8 cellular contexts compared by ENCODE assay signal in genomic region chr7:29635067-29636008, GRCh38.
DNase-seq lines count a peak whose midpoint lies in the region; FAIRE-seq and TF ChIP-seq lines count a peak whose summit lies in the region.
"Not testable (repeated sequence)": the region's sequence is repeated elsewhere in the genome, so short reads cannot be mapped to it uniquely, and the experiment has no call there.

No MANE protein-coding gene starts in this region.

- not testable (repeated sequence) for H3K9me2 ChIP-seq in hepatocyte (replicated peaks; ENCODE audit: insufficient read depth)

- H3K27ac ChIP-seq in hepatocyte, ovary: not testable (repeated sequence)

- peak; percentile 73 for TF ChIP-seq CTCF in LNCAP (IDR thresholded peaks at IDR 0.05)
- TF ChIP-seq CTCF in hepatocyte (IDR thresholded peaks at IDR 0.05; ENCODE audit: poor library complexity), result peak; percentile 62
- peak; percentile 23 to 54 (median 40) for TF ChIP-seq CTCF in ovary (IDR thresholded peaks at IDR 0.05)

- H3K36me3 ChIP-seq in hepatocyte (replicated peaks; ENCODE audit: insufficient read depth, low read depth); ovary: not testable (repeated sequence)

- H4K20me1 ChIP-seq in hepatocyte (ENCODE audit: insufficient read depth, poor library complexity, severe bottlenecking), result not testable (repeated sequence)

- H3K79me2 ChIP-seq in hepatocyte, result not testable (repeated sequence)

- WGBS in hepatocyte (ENCODE audit: low lambda C conversion rate, missing lambda C conversion rate), result 21% methylated on average over 5 of the region's 5 CpGs
- WGBS in ovary, 3 donors, result 12 to 25% (median 20%) methylated on average over 5 of the region's 5 CpGs

- H3K4me2 ChIP-seq in hepatocyte, result peak overlapping the region; percentile 13

- H2AFZ ChIP-seq in hepatocyte, result not testable (repeated sequence)

- not testable (repeated sequence) for H3K27me3 ChIP-seq in hepatocyte, ovary

- not testable (repeated sequence) for TF ChIP-seq EP300 in ovary (IDR thresholded peaks at IDR 0.05)

- not testable (repeated sequence) for H3K9me3 ChIP-seq in hepatocyte (ENCODE audit: low read depth); ovary

- not testable (repeated sequence) for H3K4me3 ChIP-seq in hepatocyte, ovary

- intact Hi-C loops in ovary (cut with DNase I), result loop anchor here in 1 of 4 donors (5.0 kb wide), 1 partner anchor 427 kb away; no protein-coding TSS in a partner anchor

- TF ChIP-seq POLR2A in ovary (IDR thresholded peaks at IDR 0.05), result not testable (repeated sequence)

- peak; percentile 67 for DNase-seq in ELR (ENCODE audit: low read depth)
- DNase-seq in NCI-H460 (ENCODE audit: extremely low read depth, low read depth), result peak; percentile 37
- DNase-seq in SW480 (ENCODE audit: low spot score), result peak; percentile 82
- peak; percentile 16 to 52 for DNase-seq in dermis microvascular lymphatic vessel endothelial cell (ENCODE audit: low read depth in 2 of 2)
- DNase-seq in hepatocyte (ENCODE audit: low spot score), result peak; percentile 72
- DNase-seq in ovary, result peak in 1 of 5 donors; percentile 44

- FAIRE-seq in A204.1 (lab: Jason Lieb, UNC), result peak; percentile 98

- not testable (repeated sequence) for H3K4me1 ChIP-seq in hepatocyte (ENCODE audit: insufficient read depth); ovary (ENCODE audit: insufficient read depth)
